23 cellular contexts compared by ENCODE assay signal in the genomic region with DNA sequence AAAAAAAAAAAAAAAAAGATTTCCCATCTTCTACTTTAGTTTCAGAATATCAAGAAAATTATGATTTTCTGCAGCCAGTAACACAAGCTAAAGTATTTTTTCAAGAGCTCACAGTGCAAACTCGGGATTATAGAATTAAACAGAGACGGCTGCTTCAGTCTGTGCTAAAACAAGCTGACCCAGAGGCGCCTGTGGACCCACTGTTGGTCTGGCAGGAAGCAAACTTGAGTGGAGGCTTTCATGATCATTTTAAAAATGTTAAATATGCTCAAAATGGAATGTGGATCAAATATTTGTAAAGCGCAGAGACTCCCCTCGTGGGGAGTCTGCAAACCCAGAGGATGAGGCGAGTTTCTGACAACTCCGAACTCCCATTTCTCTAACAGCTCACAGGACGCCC. TPM values are rescaled to one million over a fixed set of nuclear protein-coding genes. Genes with fewer than 3 reads are reported as not detected.
"Had no signal": no experiment of that assay in that cellular context is flagged by ENCODE, and none has a peak within 500 bp of the region (broad histone marks: within the 10 kb centered on the region; RNA-seq: fewer than 3 reads in every experiment).

No MANE protein-coding gene starts in this region.

- H3K36me3 ChIP-seq: ascending aorta, breast epithelium, gastrocnemius medialis, heart left ventricle, prostate gland, SJSA1 had no signal

- DNase-seq: activated CD4-positive, alpha-beta T cell treated with anti-CD3 and anti-CD28 coated beads, Interleukin-2, amount 10 ng/mL, durations not matched to agents 7 days and 5 days; activated CD8-positive, alpha-beta memory T cell treated with anti-CD3 and anti-CD28 coated beads, Interleukin-2, amount 50 U/mL, for 48 hours; activated effector memory CD4-positive, alpha-beta T cell treated with Interleukin-2 at 50 U/mL for 16 hours; activated naive CD4-positive, alpha-beta T cell treated with anti-CD3 and anti-CD28 coated beads, Interleukin-2, amount 10 ng/mL, durations not matched to agents 7 days and 5 days; activated naive CD8-positive, alpha-beta T cell treated with anti-CD3 and anti-CD28 coated beads, Interleukin-2, amount 50 U/mL, for 24 hours; activated T-cell treated with anti-CD3 and anti-CD28 coated beads, Interleukin-2, amount 50 U/mL, for 48 hours; effector memory CD8-positive, alpha-beta T cell; gastrocnemius medialis; heart left ventricle; immature natural killer cell; left ventricle myocardium superior; nucleus accumbens; right cardiac atrium; small intestine; stimulated activated CD4-positive, alpha-beta T cell treated with anti-CD3 and anti-CD28 coated beads, Interleukin-4, amount 100 ng/mL, for 24 hours had no signal

- ATAC-seq: activated naive CD8-positive, alpha-beta T cell treated with anti-CD3 and anti-CD28 coated beads, Interleukin-2, amount 50 U/mL, for 24 hours; effector memory CD8-positive, alpha-beta T cell; gastrocnemius medialis; heart left ventricle; left ventricle myocardium superior; natural killer cell treated with Interleukin-12 subunit alpha and Interleukin-12 subunit beta and Interleukin-15 and Interleukin-18, amount 100 ng/mL, for 72 hours; right cardiac atrium; stimulated activated effector memory CD8-positive, alpha-beta T cell treated with anti-CD3 and anti-CD28 coated beads, Interleukin-12 subunit alpha, Interleukin-12 subunit beta, amount 100 ng/mL, for 72 hours had no signal

- H3K4me3 ChIP-seq: ascending aorta, breast epithelium, gastrocnemius medialis, heart left ventricle, prostate gland, SJSA1 had no signal

- H3K4me3 Mint-ChIP-seq: activated CD4-positive, alpha-beta T cell treated with anti-CD3 and anti-CD28 coated beads, Interleukin-2, amount 10 ng/mL, durations not matched to agents 7 days and 5 days; activated naive CD4-positive, alpha-beta T cell treated with anti-CD3 and anti-CD28 coated beads, Interleukin-2, amount 10 ng/mL, durations not matched to agents 7 days and 5 days; activated naive CD8-positive, alpha-beta T cell treated with anti-CD3 and anti-CD28 coated beads, Interleukin-2, amount 50 U/mL, for 24 hours; effector memory CD8-positive, alpha-beta T cell; immature natural killer cell; memory B cell; natural killer cell treated with Interleukin-12 subunit alpha and Interleukin-12 subunit beta and Interleukin-15 and Interleukin-18, amount 100 ng/mL, for 72 hours; stimulated activated effector memory CD8-positive, alpha-beta T cell treated with anti-CD3 and anti-CD28 coated beads, Interleukin-12 subunit alpha, Interleukin-12 subunit beta, amount 100 ng/mL, for 72 hours; T-helper 1 cell treated with Interleukin-12 subunit alpha and Interleukin-12 subunit beta and Interleukin-4 antibody, amounts not matched to agents 30 μg/mL and 1 μg/mL, for 36 hours had no signal

- H3K27ac Mint-ChIP-seq: activated CD4-positive, alpha-beta T cell treated with anti-CD3 and anti-CD28 coated beads, Interleukin-2, amount 10 ng/mL, durations not matched to agents 7 days and 5 days; activated naive CD4-positive, alpha-beta T cell treated with anti-CD3 and anti-CD28 coated beads, Interleukin-2, amount 10 ng/mL, durations not matched to agents 7 days and 5 days; activated naive CD8-positive, alpha-beta T cell treated with anti-CD3 and anti-CD28 coated beads, Interleukin-2, amount 50 U/mL, for 24 hours; effector memory CD8-positive, alpha-beta T cell; immature natural killer cell; memory B cell; natural killer cell treated with Interleukin-12 subunit alpha and Interleukin-12 subunit beta and Interleukin-15 and Interleukin-18, amount 100 ng/mL, for 72 hours; stimulated activated effector memory CD8-positive, alpha-beta T cell treated with anti-CD3 and anti-CD28 coated beads, Interleukin-12 subunit alpha, Interleukin-12 subunit beta, amount 100 ng/mL, for 72 hours; T-helper 1 cell treated with Interleukin-12 subunit alpha and Interleukin-12 subunit beta and Interleukin-4 antibody, amounts not matched to agents 30 μg/mL and 1 μg/mL, for 36 hours had no signal

- H3K4me1 ChIP-seq: ascending aorta, breast epithelium, gastrocnemius medialis, heart left ventricle, SJSA1 had no signal

- H3K4me1 Mint-ChIP-seq: activated naive CD8-positive, alpha-beta T cell treated with anti-CD3 and anti-CD28 coated beads, Interleukin-2, amount 50 U/mL, for 24 hours; memory B cell had no signal

- H3K9me3 ChIP-seq: gastrocnemius medialis, prostate gland, SJSA1 had no signal

- H3K36me3 Mint-ChIP-seq: activated naive CD4-positive, alpha-beta T cell treated with anti-CD3 and anti-CD28 coated beads, Interleukin-2, amount 10 ng/mL, durations not matched to agents 7 days and 5 days; immature natural killer cell; memory B cell; natural killer cell treated with Interleukin-12 subunit alpha and Interleukin-12 subunit beta and Interleukin-15 and Interleukin-18, amount 100 ng/mL, for 72 hours; stimulated activated effector memory CD8-positive, alpha-beta T cell treated with anti-CD3 and anti-CD28 coated beads, Interleukin-12 subunit alpha, Interleukin-12 subunit beta, amount 100 ng/mL, for 72 hours had no signal

- H3K27ac ChIP-seq: ascending aorta, breast epithelium, gastrocnemius medialis, prostate gland, SJSA1 had no signal

- H3K27me3 ChIP-seq: ascending aorta, breast epithelium, gastrocnemius medialis, SJSA1 had no signal

- H3K9me3 Mint-ChIP-seq: activated CD4-positive, alpha-beta T cell treated with anti-CD3 and anti-CD28 coated beads, Interleukin-2, amount 10 ng/mL, durations not matched to agents 7 days and 5 days; activated naive CD4-positive, alpha-beta T cell treated with anti-CD3 and anti-CD28 coated beads, Interleukin-2, amount 10 ng/mL, durations not matched to agents 7 days and 5 days; activated naive CD8-positive, alpha-beta T cell treated with anti-CD3 and anti-CD28 coated beads, Interleukin-2, amount 50 U/mL, for 24 hours; effector memory CD8-positive, alpha-beta T cell; immature natural killer cell; natural killer cell treated with Interleukin-12 subunit alpha and Interleukin-12 subunit beta and Interleukin-15 and Interleukin-18, amount 100 ng/mL, for 72 hours; stimulated activated effector memory CD8-positive, alpha-beta T cell treated with anti-CD3 and anti-CD28 coated beads, Interleukin-12 subunit alpha, Interleukin-12 subunit beta, amount 100 ng/mL, for 72 hours had no signal

RNA-seq across cellular contexts. Expression of gene ROR2, which starts 13.0 kb away (rescaled TPM):
- polyA plus RNA-seq: immature natural killer cell had no signal
